13 cellular contexts compared by ENCODE assay signal in genomic region chr18:3209859-3210569, GRCh38. TPM values are rescaled to one million over a fixed set of nuclear protein-coding genes. Genes with fewer than 3 reads are reported as not detected.
DNase-seq lines count a peak whose midpoint lies in the region; ATAC-seq and TF ChIP-seq lines count a peak whose summit lies in the region.
"Had no signal": no experiment of that assay in that cellular context is flagged by ENCODE, and none has a peak within 500 bp of the region (broad histone marks: within the 10 kb centered on the region; RNA-seq: fewer than 3 reads in every experiment).

No MANE protein-coding gene starts in this region.

- H3K27me3 ChIP-seq in breast epithelium = no peaks in the 10 kb centered on the region
- H3K27me3 ChIP-seq in PC-3 (ENCODE audit: low read length) = no peaks in the 10 kb centered on the region

- H3K36me3 ChIP-seq in breast epithelium (no peaks in the 10 kb centered on the region), PC-3 (ENCODE audit: low read depth, low read length) (no peaks in the 10 kb centered on the region)

- CTCF ChIA-PET in MCF 10A (lab: Yijun Ruan, JAX) (interaction anchor here (0.6 to 1.1 kb wide), 3 partner anchors 15 to 661 kb away, joined by 3 to 4 read pairs (median 4); no protein-coding TSS in a partner anchor), PC-3 (lab: Charles Lee) (interaction anchor here (0.5 kb wide), 1 partner anchor 272 kb away, joined by 13 read pairs; no protein-coding TSS in a partner anchor)

- TF ChIP-seq CTCF in MCF 10A (IDR thresholded peaks at IDR 0.05; ENCODE audit: unreplicated experiment) = no peak
- TF ChIP-seq CTCF in breast epithelium (IDR thresholded peaks at IDR 0.05) = no peak
- TF ChIP-seq CTCF in PC-3 (conservative IDR thresholded peaks at IDR 0.05; ENCODE audit: low read depth, low read length) = no peak
- TF ChIP-seq CTCF in lower leg skin (IDR thresholded peaks at IDR 0.05) = no peak

- H3K27ac Mint-ChIP-seq in MCF 10A (ENCODE audit: low read depth, unreplicated experiment) = no peak overlapping the region
- no peak overlapping the region for H3K27ac Mint-ChIP-seq in stimulated activated naive B cell treated with anti-CD40 and anti-IgM and Interleukin-4, amounts not matched to agents 10 μg/mL and 1 μg/mL and 100 μg/mL, for 72 hours
- no peak overlapping the region for H3K27ac Mint-ChIP-seq in activated T-helper 1 cell treated with anti-CD3 and anti-CD28 coated beads, Interleukin-12 subunit alpha, Interleukin-12 subunit beta, Interleukin-2, Interleukin-4 antibody, amounts not matched to agents 30 ng/mL and 10 ng/mL and 1 ng/mL, durations not matched to agents 14 hours and 24 hours and 36 hours
- H3K27ac Mint-ChIP-seq: B cell, mesothelial cell of epicardium had no signal

- no peaks in the 10 kb centered on the region for H3K36me3 Mint-ChIP-seq in MCF 10A (ENCODE audit: insufficient read depth, unreplicated experiment)
- H3K36me3 Mint-ChIP-seq in stimulated activated naive B cell treated with anti-CD40 and anti-IgM and Interleukin-4, amounts not matched to agents 10 μg/mL and 1 μg/mL and 100 μg/mL, for 72 hours = peaks cover 13 to 19% of the 10 kb centered on the region in 2 donors
- no peaks in the 10 kb centered on the region for H3K36me3 Mint-ChIP-seq in activated T-helper 1 cell treated with anti-CD3 and anti-CD28 coated beads, Interleukin-12 subunit alpha, Interleukin-12 subunit beta, Interleukin-2, Interleukin-4 antibody, amounts not matched to agents 30 ng/mL and 10 ng/mL and 1 ng/mL, durations not matched to agents 14 hours and 24 hours and 36 hours (ENCODE audit: low read depth)

- no peak overlapping the region for H2AFZ ChIP-seq in PC-3 (ENCODE audit: low read length)

- no peak overlapping the region for H3K9ac ChIP-seq in PC-3 (ENCODE audit: low read length)

- H3K4me3 Mint-ChIP-seq in MCF 10A (ENCODE audit: unreplicated experiment) = no peak overlapping the region
- no peak overlapping the region for H3K4me3 Mint-ChIP-seq in stimulated activated naive B cell treated with anti-CD40 and anti-IgM and Interleukin-4, amounts not matched to agents 10 μg/mL and 1 μg/mL and 100 μg/mL, for 72 hours
- H3K4me3 Mint-ChIP-seq in activated T-helper 1 cell treated with anti-CD3 and anti-CD28 coated beads, Interleukin-12 subunit alpha, Interleukin-12 subunit beta, Interleukin-2, Interleukin-4 antibody, amounts not matched to agents 30 ng/mL and 10 ng/mL and 1 ng/mL, durations not matched to agents 14 hours and 24 hours and 36 hours = no peak overlapping the region
- H3K4me3 Mint-ChIP-seq: B cell, mesothelial cell of epicardium had no signal

- H3K79me2 ChIP-seq in PC-3 (ENCODE audit: low read length) = no peaks in the 10 kb centered on the region

- no peak for TF ChIP-seq POLR2A in breast epithelium (IDR thresholded peaks at IDR 0.05)
- TF ChIP-seq POLR2A in lower leg skin (IDR thresholded peaks at IDR 0.05) = no peak

- no peak overlapping the region for H3K27ac ChIP-seq in breast epithelium
- peak overlapping the region; percentile 47 for H3K27ac ChIP-seq in PC-3 (ENCODE audit: low read length)
- H3K27ac ChIP-seq: foreskin keratinocyte had no signal

- intact Hi-C loops in MCF 10A (cut with micrococcal nuclease) (no loop called here), breast epithelium (cut with DNase I; ENCODE audit: low total_unique reads) (no loop called here), PC-3 (cut with micrococcal nuclease) (no loop called here), lower leg skin (cut with DNase I; ENCODE audit: low total_unique reads) (no loop called here)
- intact Hi-C loops in activated T-helper 1 cell treated with anti-CD3 and anti-CD28 coated beads, Interleukin-12 subunit alpha, Interleukin-12 subunit beta, Interleukin-2, Interleukin-4 antibody, amounts not matched to agents 30 ng/mL and 10 ng/mL and 1 ng/mL, durations not matched to agents 14 hours and 24 hours and 36 hours (cut with micrococcal nuclease) = no loop called here

- ATAC-seq in HG02678 (IDR thresholded peaks at IDR 0.05; ENCODE audit: unreplicated experiment) = peak; percentile 68
- ATAC-seq in PC-3 = peak; percentile 83
- ATAC-seq in stimulated activated naive B cell treated with anti-CD40 and anti-IgM and Interleukin-4, amounts not matched to agents 10 μg/mL and 1 μg/mL and 100 μg/mL, for 72 hours (replicated peaks) = peak; percentile 57 to 88
- ATAC-seq: foreskin keratinocyte had no signal

- 82 to 84% methylated on average over 4 of the region's 4 CpGs for WGBS in lower leg skin, 2 donors

- H3K4me2 ChIP-seq in PC-3 (ENCODE audit: low read length) = peak overlapping the region; percentile 41

- no peaks in the 10 kb centered on the region for H4K20me1 ChIP-seq in PC-3 (ENCODE audit: low read length)

- H3K4me1 Mint-ChIP-seq in MCF 10A (ENCODE audit: insufficient read depth, unreplicated experiment) = peaks cover 19% of the 10 kb centered on the region
- H3K4me1 Mint-ChIP-seq in stimulated activated naive B cell treated with anti-CD40 and anti-IgM and Interleukin-4, amounts not matched to agents 10 μg/mL and 1 μg/mL and 100 μg/mL, for 72 hours = peaks cover 0 to 5% of the 10 kb centered on the region in 2 donors
- H3K4me1 Mint-ChIP-seq in activated T-helper 1 cell treated with anti-CD3 and anti-CD28 coated beads, Interleukin-12 subunit alpha, Interleukin-12 subunit beta, Interleukin-2, Interleukin-4 antibody, amounts not matched to agents 30 ng/mL and 10 ng/mL and 1 ng/mL, durations not matched to agents 14 hours and 24 hours and 36 hours (ENCODE audit: low read depth) = no peaks in the 10 kb centered on the region
- H3K4me1 Mint-ChIP-seq: B cell had no signal

- H3K9me2 ChIP-seq in PC-3 (replicated peaks; ENCODE audit: low read length) = no peaks in the 10 kb centered on the region

- no peaks in the 10 kb centered on the region for H3K27me3 Mint-ChIP-seq in MCF 10A (ENCODE audit: insufficient read depth, unreplicated experiment)
- no peaks in the 10 kb centered on the region for H3K27me3 Mint-ChIP-seq in stimulated activated naive B cell treated with anti-CD40 and anti-IgM and Interleukin-4, amounts not matched to agents 10 μg/mL and 1 μg/mL and 100 μg/mL, for 72 hours
- no peaks in the 10 kb centered on the region for H3K27me3 Mint-ChIP-seq in activated T-helper 1 cell treated with anti-CD3 and anti-CD28 coated beads, Interleukin-12 subunit alpha, Interleukin-12 subunit beta, Interleukin-2, Interleukin-4 antibody, amounts not matched to agents 30 ng/mL and 10 ng/mL and 1 ng/mL, durations not matched to agents 14 hours and 24 hours and 36 hours (ENCODE audit: insufficient read depth)
- H3K27me3 Mint-ChIP-seq: B cell had no signal

- H3K4me1 ChIP-seq in breast epithelium (no peaks in the 10 kb centered on the region), PC-3 (ENCODE audit: insufficient read depth, low read length) (peaks cover 41% of the 10 kb centered on the region)
- H3K4me1 ChIP-seq: foreskin keratinocyte had no signal

- peaks cover 0 to 12% of the 10 kb centered on the region in 2 donors for H3K9me3 ChIP-seq in breast epithelium
- no peaks in the 10 kb centered on the region for H3K9me3 ChIP-seq in PC-3 (ENCODE audit: low read length)

- DNase-seq in MCF 10A (ENCODE audit: unreplicated experiment) (peak; percentile 22), breast epithelium (ENCODE audit: low spot score in 2 of 2) (no peak), PC-3 (peak; percentile 71), middle frontal gyrus (ENCODE audit: extremely low spot score, low spot score) (no peak), lower leg skin (ENCODE audit: low spot score in 2 of 2) (no peak)
- DNase-seq in stimulated activated naive B cell treated with anti-CD40 and anti-IgM and Interleukin-4, amounts not matched to agents 10 μg/mL and 1 μg/mL and 100 μg/mL, for 72 hours = no peak
- no peak for DNase-seq in activated T-helper 1 cell treated with anti-CD3 and anti-CD28 coated beads, Interleukin-12 subunit alpha, Interleukin-12 subunit beta, Interleukin-2, Interleukin-4 antibody, amounts not matched to agents 30 ng/mL and 10 ng/mL and 1 ng/mL, durations not matched to agents 14 hours and 24 hours and 36 hours (ENCODE audit: low spot score)
- DNase-seq: activated CD4-positive, alpha-beta T cell treated with anti-CD3 and anti-CD28 coated beads, Interleukin-2, amount 50 U/mL, for 1 hour; foreskin keratinocyte; NCI-H1417 had no signal

- H3K4me3 ChIP-seq in breast epithelium (no peak overlapping the region), PC-3 (ENCODE audit: low read length) (no peak overlapping the region), lower leg skin (ENCODE audit: low read depth, poor library complexity, severe bottlenecking) (no peak overlapping the region)

- POLR2A ChIA-PET in MCF 10A (lab: Yijun Ruan, JAX) (interaction anchor here (0.7 kb wide), 1 partner anchor 21 kb away, joined by 3 read pairs; no protein-coding TSS in a partner anchor), PC-3 (lab: Charles Lee; ENCODE audit: unreplicated experiment) (interaction anchor here (0.7 kb wide), 1 partner anchor 36 kb away, joined by 3 read pairs; no protein-coding TSS in a partner anchor)

- BruUV-seq in MCF 10A (replicated peaks; lab: Mats Ljungman, UMichigan) = no TSS peak
- BruUV-seq in PC-3 (replicated peaks; lab: Mats Ljungman, UMichigan) = no TSS peak

- H3K9me3 Mint-ChIP-seq in MCF 10A (ENCODE audit: unreplicated experiment) = no peaks in the 10 kb centered on the region
- H3K9me3 Mint-ChIP-seq in stimulated activated naive B cell treated with anti-CD40 and anti-IgM and Interleukin-4, amounts not matched to agents 10 μg/mL and 1 μg/mL and 100 μg/mL, for 72 hours = peaks cover 3 to 5% of the 10 kb centered on the region in 2 donors
- peaks cover 7% of the 10 kb centered on the region for H3K9me3 Mint-ChIP-seq in activated T-helper 1 cell treated with anti-CD3 and anti-CD28 coated beads, Interleukin-12 subunit alpha, Interleukin-12 subunit beta, Interleukin-2, Interleukin-4 antibody, amounts not matched to agents 30 ng/mL and 10 ng/mL and 1 ng/mL, durations not matched to agents 14 hours and 24 hours and 36 hours

- H3F3A ChIP-seq in PC-3 (ENCODE audit: low read length, unreplicated experiment) = no peaks in the 10 kb centered on the region

RNA-seq across cellular contexts. Expression of gene MYOM1, which starts 9.8 kb away (rescaled TPM):
- total RNA-seq in MCF 10A (2022) = 0.21 and 0.88 TPM in 2 replicates
- total RNA-seq in breast epithelium = 1 to 10 TPM; 3.1 to 6.9 (median 5.9) TPM
- 0.07 and 0.12 TPM in 2 replicates for total RNA-seq in PC-3 (2014; rRNA removed)
- 0.22 and 1.4 TPM in 2 replicates for total RNA-seq in activated T-helper 1 cell treated with anti-CD3 and anti-CD28 coated beads, Interleukin-12 subunit alpha, Interleukin-12 subunit beta, Interleukin-2, Interleukin-4 antibody, amounts not matched to agents 30 ng/mL and 10 ng/mL and 1 ng/mL, durations not matched to agents 14 hours and 24 hours and 36 hours
- total RNA-seq in lower leg skin = 1 to 10 TPM in 3 of 4 donors, under 1 TPM in 1; 0.67 to 2.1 (median 1.5) TPM

RNA-seq across cellular contexts. Expression of gene MYL12A, which starts 37.6 kb away (rescaled TPM):
- 286 and 332 TPM in 2 replicates for total RNA-seq in MCF 10A (2022)
- total RNA-seq in breast epithelium = 100 to 1,000 TPM; 403 to 495 (median 444) TPM
- 254 and 329 TPM in 2 replicates for total RNA-seq in PC-3 (2014; rRNA removed)
- 330 and 334 TPM in 2 replicates for total RNA-seq in activated T-helper 1 cell treated with anti-CD3 and anti-CD28 coated beads, Interleukin-12 subunit alpha, Interleukin-12 subunit beta, Interleukin-2, Interleukin-4 antibody, amounts not matched to agents 30 ng/mL and 10 ng/mL and 1 ng/mL, durations not matched to agents 14 hours and 24 hours and 36 hours
- total RNA-seq in lower leg skin = 100 to 1,000 TPM; 240 to 337 (median 294) TPM

RNA-seq across cellular contexts. Expression of gene MYL12B, which starts 51.9 kb away (rescaled TPM):
- 175 and 229 TPM in 2 replicates for total RNA-seq in MCF 10A (2022)
- total RNA-seq in breast epithelium = 100 to 1,000 TPM; 305 to 371 (median 335) TPM
- total RNA-seq in PC-3 (2014; rRNA removed) = 233 and 308 TPM in 2 replicates
- 234 and 235 TPM in 2 replicates for total RNA-seq in activated T-helper 1 cell treated with anti-CD3 and anti-CD28 coated beads, Interleukin-12 subunit alpha, Interleukin-12 subunit beta, Interleukin-2, Interleukin-4 antibody, amounts not matched to agents 30 ng/mL and 10 ng/mL and 1 ng/mL, durations not matched to agents 14 hours and 24 hours and 36 hours
- total RNA-seq in lower leg skin = 100 to 1,000 TPM; 240 to 360 (median 286) TPM

Comparison
In these comparisons a context has a peak if more than half of its experiments do, and no peak if none do; other contexts are left out.
1. DNase-seq: peak in MCF 10A (single experiment) and PC-3 (single experiment); none in breast epithelium (0 of 2), stimulated activated naive B cell treated with anti-CD40 and anti-IgM and Interleukin-4, amounts not matched to agents 10 μg/mL and 1 μg/mL and 100 μg/mL, for 72 hours (single experiment), middle frontal gyrus (single experiment), activated T-helper 1 cell treated with anti-CD3 and anti-CD28 coated beads, Interleukin-12 subunit alpha, Interleukin-12 subunit beta, Interleukin-2, Interleukin-4 antibody, amounts not matched to agents 30 ng/mL and 10 ng/mL and 1 ng/mL, durations not matched to agents 14 hours and 24 hours and 36 hours (single experiment) and lower leg skin (0 of 2).
2. Peak in every context shown above with its lines, with median percentiles within 50 percentile points of each other: ATAC-seq.